In genomic region chr16:14629612-14629918, GRCh38 we compare ENCODE assay signal across 7 cellular contexts. TPM values are rescaled to one million over a fixed set of nuclear protein-coding genes. Genes with fewer than 3 reads are reported as not detected.
A peak's percentile ranks its signal among the peaks of the same experiment; 100 is the strongest.
DNase-seq lines count a peak whose midpoint lies in the region; ATAC-seq lines count a peak whose summit lies in the region.

No MANE protein-coding gene starts in this region.

- intact Hi-C loops in activated naive CD4-positive, alpha-beta T cell treated with anti-CD3 and anti-CD28 coated beads for 36 hours (cut with micrococcal nuclease) = no loop called here

- H3K9me3 Mint-ChIP-seq in activated naive CD4-positive, alpha-beta T cell treated with anti-CD3 and anti-CD28 coated beads for 36 hours = no peaks in the 10 kb centered on the region

- CTCF ChIA-PET in activated naive CD4-positive, alpha-beta T cell treated with anti-CD3 and anti-CD28 coated beads for 36 hours (lab: Charles Lee) = interaction anchor here (0.6 kb wide), 1 partner anchor 50 kb away, joined by 3 read pairs; no protein-coding TSS in a partner anchor

- peak overlapping the region; percentile 88 for H3K4me3 Mint-ChIP-seq in activated naive CD4-positive, alpha-beta T cell treated with anti-CD3 and anti-CD28 coated beads for 36 hours

- peak overlapping the region; percentile 90 for H3K27ac Mint-ChIP-seq in activated naive CD4-positive, alpha-beta T cell treated with anti-CD3 and anti-CD28 coated beads for 36 hours

- no peaks in the 10 kb centered on the region for H3K27me3 Mint-ChIP-seq in activated naive CD4-positive, alpha-beta T cell treated with anti-CD3 and anti-CD28 coated beads for 36 hours (ENCODE audit: low read depth)

- peaks cover 23% of the 10 kb centered on the region for H3K36me3 Mint-ChIP-seq in activated naive CD4-positive, alpha-beta T cell treated with anti-CD3 and anti-CD28 coated beads for 36 hours (ENCODE audit: low read depth)

- DNase-seq in activated naive CD4-positive, alpha-beta T cell treated with anti-CD3 and anti-CD28 coated beads for 36 hours = peak; percentile 19
- DNase-seq in stimulated activated naive CD8-positive, alpha-beta T cell treated with anti-CD3 and anti-CD28 coated beads, Interleukin-15, Interleukin-2, amounts not matched to agents 100 U/mL and 50 U/mL, for 24 hours = no peak
- no peak for DNase-seq in NCI-H146 treated with DMSO at 0.1 percent for 48 hours (lab: John Stamatoyannopoulos, UW; ENCODE audit: unreplicated experiment)
- DNase-seq in activated CD8-positive, alpha-beta memory T cell treated with anti-CD3 and anti-CD28 coated beads for 24 hours = no peak

- peak overlapping the region; percentile 91 for H3K4me3 ChIP-seq in iPS-11a (ENCODE audit: low read depth, low read length)

- peaks cover 39% of the 10 kb centered on the region for H3K4me1 Mint-ChIP-seq in activated naive CD4-positive, alpha-beta T cell treated with anti-CD3 and anti-CD28 coated beads for 36 hours (ENCODE audit: low read depth)

- ATAC-seq in GM18499 (IDR thresholded peaks at IDR 0.05; ENCODE audit: insufficient read depth, unreplicated experiment) (peak; percentile 5), HG02973 (IDR thresholded peaks at IDR 0.05; ENCODE audit: unreplicated experiment) (peak; percentile 2)
- peak; percentile 2 for ATAC-seq in stimulated activated naive CD8-positive, alpha-beta T cell treated with anti-CD3 and anti-CD28 coated beads, Interleukin-15, Interleukin-2, amounts not matched to agents 100 U/mL and 50 U/mL, for 24 hours

RNA-seq across cellular contexts. Expression of gene PARN, which starts 0.5 kb away (rescaled TPM):
- total RNA-seq in activated naive CD4-positive, alpha-beta T cell treated with anti-CD3 and anti-CD28 coated beads for 36 hours = 10 to 100 TPM; 41.8 to 44.0 TPM

RNA-seq across cellular contexts. Expression of gene BFAR, which starts 3.2 kb away (rescaled TPM):
- 10 to 100 TPM; 41.9 to 44.6 TPM for total RNA-seq in activated naive CD4-positive, alpha-beta T cell treated with anti-CD3 and anti-CD28 coated beads for 36 hours
